In genomic region chr1:58888776-58889341, GRCh38 we compare ENCODE assay signal across 12 cellular contexts.
"Had no signal": no experiment of that assay in that cellular context is flagged by ENCODE, and none has a peak within 500 bp of the region (broad histone marks: within the 10 kb centered on the region; RNA-seq: fewer than 3 reads in every experiment).

No MANE protein-coding gene starts in this region.

- H3K9me3 ChIP-seq: heart right ventricle had no signal

- H3K4me3 Mint-ChIP-seq: activated CD8-positive, alpha-beta memory T cell treated with anti-CD3 and anti-CD28 coated beads, Interleukin-2, amount 10 ng/mL, durations not matched to agents 7 days and 5 days; activated naive CD8-positive, alpha-beta T cell treated with anti-CD3 and anti-CD28 coated beads, Interleukin-2, amount 50 U/mL, for 24 hours; activated T-cell treated with anti-CD3 and anti-CD28 coated beads, Interleukin-2, amount 50 U/mL, for 24 hours; neural crest cell had no signal

- H3K4me3 ChIP-seq: heart right ventricle had no signal

- DNase-seq: activated CD4-positive, alpha-beta T cell treated with anti-CD3 and anti-CD28 coated beads for 1 hour; activated CD4-positive, alpha-beta T cell treated with anti-CD3 and anti-CD28 coated beads, Interleukin-2, amount 50 U/mL, for 48 hours; activated CD8-positive, alpha-beta memory T cell treated with anti-CD3 and anti-CD28 coated beads, Interleukin-2, amount 10 ng/mL, durations not matched to agents 7 days and 5 days; activated naive CD4-positive, alpha-beta T cell; activated naive CD8-positive, alpha-beta T cell treated with anti-CD3 and anti-CD28 coated beads, Interleukin-2, amount 50 U/mL, for 24 hours; activated T-cell treated with anti-CD3 and anti-CD28 coated beads, Interleukin-2, amount 50 U/mL, for 24 hours; caudate nucleus; foreskin melanocyte; heart right ventricle; left ventricle myocardium superior; small intestine had no signal

- H3K36me3 ChIP-seq: heart right ventricle had no signal

- H3K27me3 Mint-ChIP-seq: activated CD8-positive, alpha-beta memory T cell treated with anti-CD3 and anti-CD28 coated beads, Interleukin-2, amount 10 ng/mL, durations not matched to agents 7 days and 5 days; activated naive CD8-positive, alpha-beta T cell treated with anti-CD3 and anti-CD28 coated beads, Interleukin-2, amount 50 U/mL, for 24 hours; activated T-cell treated with anti-CD3 and anti-CD28 coated beads, Interleukin-2, amount 50 U/mL, for 24 hours had no signal

- H3K9me3 Mint-ChIP-seq: activated naive CD8-positive, alpha-beta T cell treated with anti-CD3 and anti-CD28 coated beads, Interleukin-2, amount 50 U/mL, for 24 hours; activated T-cell treated with anti-CD3 and anti-CD28 coated beads, Interleukin-2, amount 50 U/mL, for 24 hours; neural crest cell had no signal

- H3K27me3 ChIP-seq: heart right ventricle had no signal

- H3K27ac Mint-ChIP-seq: activated CD8-positive, alpha-beta memory T cell treated with anti-CD3 and anti-CD28 coated beads, Interleukin-2, amount 10 ng/mL, durations not matched to agents 7 days and 5 days; activated naive CD8-positive, alpha-beta T cell treated with anti-CD3 and anti-CD28 coated beads, Interleukin-2, amount 50 U/mL, for 24 hours; activated T-cell treated with anti-CD3 and anti-CD28 coated beads, Interleukin-2, amount 50 U/mL, for 24 hours had no signal
